8 cellular contexts compared by ENCODE assay signal in genomic region chr18:48942554-48943261, GRCh38. TPM values are rescaled to one million over a fixed set of nuclear protein-coding genes. Genes with fewer than 3 reads are reported as not detected.
A peak's percentile ranks its signal among the peaks of the same experiment; 100 is the strongest.
DNase-seq lines count a peak whose midpoint lies in the region; FAIRE-seq and TF ChIP-seq lines count a peak whose summit lies in the region.

No MANE protein-coding gene starts in this region.

- CTCF ChIA-PET in AG04450 (lab: Charles Lee), result interaction anchor here (1.6 kb wide), 1 partner anchor 295 kb away, joined by 4 read pairs; no protein-coding TSS in a partner anchor

- H3K27me3 ChIP-seq in AG04450 (ENCODE audit: control insufficient read depth, insufficient read depth, low read length), result no peaks in the 10 kb centered on the region

- no peak for TF ChIP-seq POLR2A in GM12892 (IDR thresholded peaks at IDR 0.05; ENCODE audit: low read depth, low read length)
- TF ChIP-seq POLR2A in erythroblast (IDR thresholded peaks at IDR 0.05; ENCODE audit: low read length), result no peak

- no peak for FAIRE-seq in GM12892 (lab: Jason Lieb, UNC)

- no peaks in the 10 kb centered on the region for H3K9me3 ChIP-seq in AG04450 (ENCODE audit: control insufficient read depth, insufficient read depth, low read length)

- no peaks in the 10 kb centered on the region for H3K27me3 Mint-ChIP-seq in mesothelial cell of epicardium (ENCODE audit: low read depth)

- POLR2A ChIA-PET in AG04450 (lab: Yijun Ruan, JAX), result no interaction called here

- peak overlapping the region; percentile 94 for H3K27ac Mint-ChIP-seq in mesothelial cell of epicardium

- DNase-seq in AG04450 (ENCODE audit: low read depth, low spot score) (no peak), HS-27A (ENCODE audit: low read depth) (peak; percentile 84), cardiac fibroblast (ENCODE audit: low read depth in 2 of 2) (peak; percentile 74 to 98), mesothelial cell of epicardium (ENCODE audit: low spot score in 2 of 2, unreplicated experiment in 2 of 2) (no peak), GM12892 (ENCODE audit: insufficient read length) (no peak), NOMO-1 (lab: John Stamatoyannopoulos, UW; ENCODE audit: unreplicated experiment in 2 of 2) (no peak), NCI-H128 (lab: John Stamatoyannopoulos, UW; ENCODE audit: unreplicated experiment) (no peak), erythroblast (lab: John Stamatoyannopoulos, UW) (no peak)

- H3K27ac ChIP-seq in AG04450 (ENCODE audit: low read depth, low read length), result peak overlapping the region; percentile 12

- H3K4me3 Mint-ChIP-seq in mesothelial cell of epicardium, result peak overlapping the region; percentile 99

- H3K9me3 Mint-ChIP-seq in mesothelial cell of epicardium, result no peaks in the 10 kb centered on the region

- peaks cover 98% of the 10 kb centered on the region for H3K4me1 Mint-ChIP-seq in mesothelial cell of epicardium

- H3K36me3 Mint-ChIP-seq in mesothelial cell of epicardium, result peaks cover 13% of the 10 kb centered on the region

- TF ChIP-seq CTCF in AG04450 (IDR thresholded peaks at IDR 0.05; ENCODE audit: low read depth, low read length), result no peak
- TF ChIP-seq CTCF in cardiac fibroblast (IDR thresholded peaks at IDR 0.05; ENCODE audit: low read depth, low read length), result no peak
- TF ChIP-seq CTCF in mesothelial cell of epicardium (IDR thresholded peaks at IDR 0.05; ENCODE audit: unreplicated experiment), result no peak

- H3K4me3 ChIP-seq in AG04450 (ENCODE audit: low read depth, low read length), result peak overlapping the region; percentile 21; the same call in 1 of the 2 replicates
- H3K4me3 ChIP-seq in cardiac fibroblast (replicated peaks in 1 of 2; ENCODE audit: low read depth in 2 of 2, low read length in 2 of 2), result peak overlapping the region in 1 of 2 donors; percentile 13

RNA-seq across cellular contexts. Expression of gene SMAD7, which starts 8.1 kb away (rescaled TPM):
- polyA plus RNA-seq in AG04450 (2011; rRNA removed), result 7.4 and 8.0 TPM in 2 replicates
- 19.6 and 24.1 TPM in 2 replicates for polyA minus RNA-seq in AG04450 (2011; rRNA and poly(A)+ RNA removed)
- 75.5 to 77.6 TPM (median 76.8 TPM) in 3 replicates for total RNA-seq in mesothelial cell of epicardium
- polyA plus RNA-seq in GM12892 (2012; ENCODE audit: missing spikeins), result 13.8 TPM

Comparison
In these comparisons a context has a peak if more than half of its experiments do, and no peak if none do; other contexts are left out.
1. DNase-seq: peak in HS-27A (single experiment) and cardiac fibroblast (2 of 2); none in AG04450 (single experiment), mesothelial cell of epicardium (0 of 2), GM12892 (single experiment), NOMO-1 (0 of 2), NCI-H128 (single experiment) and erythroblast (0 of 2).